8 cellular contexts compared by ENCODE assay signal in the genomic region with DNA sequence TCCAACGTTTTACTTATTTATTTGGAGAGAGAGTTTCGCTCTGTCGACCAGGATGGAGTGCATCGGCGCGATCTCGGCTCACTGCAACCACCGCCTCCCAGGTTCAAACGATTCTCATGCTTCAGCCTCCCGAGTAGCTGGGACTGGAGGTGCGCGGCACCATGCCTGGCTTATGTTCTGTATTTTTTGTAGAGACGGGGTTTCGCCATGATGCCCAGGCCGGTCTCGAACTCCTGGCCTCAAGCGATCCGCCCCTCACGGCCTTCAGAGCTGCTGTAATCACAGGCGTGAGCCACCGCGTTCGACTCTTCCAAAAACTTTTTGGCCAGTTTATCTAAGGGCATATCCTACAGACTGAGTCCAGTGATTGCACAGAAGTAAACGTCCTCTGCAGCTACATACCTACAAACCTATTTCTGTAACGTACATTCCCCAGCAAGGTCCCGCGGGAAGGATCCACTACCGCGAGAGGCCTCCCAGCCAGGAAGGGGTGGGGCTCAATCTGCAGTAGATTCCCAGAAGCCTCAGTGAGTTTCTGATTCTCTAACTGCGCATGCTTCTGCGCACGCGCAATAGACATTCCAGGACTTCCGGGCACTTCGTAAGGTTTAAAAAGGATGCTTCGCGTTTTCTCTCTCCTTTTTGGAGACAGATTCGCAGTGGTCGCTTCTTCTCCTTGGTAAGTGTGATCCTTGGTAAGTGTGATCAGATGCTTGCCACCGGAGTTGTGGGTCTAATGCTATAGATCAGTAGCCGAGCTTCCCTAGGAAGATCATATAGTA. TPM values are rescaled to one million over a fixed set of nuclear protein-coding genes. Genes with fewer than 3 reads are reported as not detected.
DNase-seq lines count a peak whose midpoint lies in the region; ATAC-seq and TF ChIP-seq lines count a peak whose summit lies in the region.

A gene with protein sequence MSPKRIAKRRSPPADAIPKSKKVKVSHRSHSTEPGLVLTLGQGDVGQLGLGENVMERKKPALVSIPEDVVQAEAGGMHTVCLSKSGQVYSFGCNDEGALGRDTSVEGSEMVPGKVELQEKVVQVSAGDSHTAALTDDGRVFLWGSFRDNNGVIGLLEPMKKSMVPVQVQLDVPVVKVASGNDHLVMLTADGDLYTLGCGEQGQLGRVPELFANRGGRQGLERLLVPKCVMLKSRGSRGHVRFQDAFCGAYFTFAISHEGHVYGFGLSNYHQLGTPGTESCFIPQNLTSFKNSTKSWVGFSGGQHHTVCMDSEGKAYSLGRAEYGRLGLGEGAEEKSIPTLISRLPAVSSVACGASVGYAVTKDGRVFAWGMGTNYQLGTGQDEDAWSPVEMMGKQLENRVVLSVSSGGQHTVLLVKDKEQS (plus strand): TSS at position 638 of the 782 bp plus-strand sequence. CDS start 23,824 bp downstream, outside the sequence.

- peaks cover 23% of the 10 kb centered on the region for H3K4me1 ChIP-seq in RWPE2 (ENCODE audit: insufficient read depth, poor library complexity, severe bottlenecking)

- no peaks in the 10 kb centered on the region for H3K27me3 Mint-ChIP-seq in activated T-helper 2 cell treated with anti-CD3 and anti-CD28 coated beads, Interferon-gamma antibody, Interleukin-2, Interleukin-4, amounts not matched to agents 10 μg/mL and 5 μg/mL and 100 μg/mL, durations not matched to agents 14 hours and 24 hours and 36 hours (ENCODE audit: low read depth)
- H3K27me3 Mint-ChIP-seq in natural killer cell treated with Interleukin-12 subunit alpha and Interleukin-12 subunit beta and Interleukin-15 and Interleukin-18, amount 100 ng/mL, for 72 hours: no peaks in the 10 kb centered on the region

- peak; percentile 67 for ATAC-seq in RWPE2 (ENCODE audit: low read depth)
- peak; percentile 93 for ATAC-seq in natural killer cell treated with Interleukin-12 subunit alpha and Interleukin-12 subunit beta and Interleukin-15 and Interleukin-18, amount 100 ng/mL, for 72 hours
- ATAC-seq in stimulated activated naive CD8-positive, alpha-beta T cell treated with anti-CD3 and anti-CD28 coated beads, Interleukin-15, Interleukin-2, amounts not matched to agents 100 U/mL and 50 U/mL, for 24 hours: peak; percentile 83

- peak within 1 kb of the TSS; percentile 99 for H3K27ac ChIP-seq in RWPE2 (ENCODE audit: poor library complexity, severe bottlenecking)

- H3K4me3 ChIP-seq in RWPE2 (ENCODE audit: severe bottlenecking): peak within 1 kb of the TSS; percentile 67

- H3K4me3 Mint-ChIP-seq in activated T-helper 2 cell treated with anti-CD3 and anti-CD28 coated beads, Interferon-gamma antibody, Interleukin-2, Interleukin-4, amounts not matched to agents 10 μg/mL and 5 μg/mL and 100 μg/mL, durations not matched to agents 14 hours and 24 hours and 36 hours (ENCODE audit: low read depth): peak within 1 kb of the TSS; percentile 100
- H3K4me3 Mint-ChIP-seq in natural killer cell treated with Interleukin-12 subunit alpha and Interleukin-12 subunit beta and Interleukin-15 and Interleukin-18, amount 100 ng/mL, for 72 hours: peak within 1 kb of the TSS; percentile 93

- DNase-seq in Daoy (ENCODE audit: low read depth) (peak; percentile 99), GOT3 (lab: John Stamatoyannopoulos, UW) (peak; percentile 97), LoVo (ENCODE audit: low spot score) (peak; percentile 99), RWPE2 (ENCODE audit: low spot score) (peak; percentile 97), fibroblast of peridontal ligament (ENCODE audit: extremely low read depth) (peak; percentile 100)
- DNase-seq in activated T-helper 2 cell treated with anti-CD3 and anti-CD28 coated beads, Interferon-gamma antibody, Interleukin-2, Interleukin-4, amounts not matched to agents 10 μg/mL and 5 μg/mL and 100 μg/mL, durations not matched to agents 14 hours and 24 hours and 36 hours (ENCODE audit: low spot score): peak; percentile 96
- peak; percentile 97 for DNase-seq in natural killer cell treated with Interleukin-12 subunit alpha and Interleukin-12 subunit beta and Interleukin-15 and Interleukin-18, amount 100 ng/mL, for 72 hours (ENCODE audit: low spot score)
- peak; percentile 94 for DNase-seq in stimulated activated naive CD8-positive, alpha-beta T cell treated with anti-CD3 and anti-CD28 coated beads, Interleukin-15, Interleukin-2, amounts not matched to agents 100 U/mL and 50 U/mL, for 24 hours

- H3K36me3 ChIP-seq in RWPE2 (ENCODE audit: low read depth): peaks cover 47% of the 10 kb centered on the region

- no peaks in the 10 kb centered on the region for H3K27me3 ChIP-seq in RWPE2 (ENCODE audit: insufficient read depth, poor library complexity, severe bottlenecking)

- peaks cover 29% of the 10 kb centered on the region for H3K4me1 Mint-ChIP-seq in activated T-helper 2 cell treated with anti-CD3 and anti-CD28 coated beads, Interferon-gamma antibody, Interleukin-2, Interleukin-4, amounts not matched to agents 10 μg/mL and 5 μg/mL and 100 μg/mL, durations not matched to agents 14 hours and 24 hours and 36 hours (ENCODE audit: low read depth)
- peaks cover 38 to 44% of the 10 kb centered on the region in 2 donors for H3K4me1 Mint-ChIP-seq in natural killer cell treated with Interleukin-12 subunit alpha and Interleukin-12 subunit beta and Interleukin-15 and Interleukin-18, amount 100 ng/mL, for 72 hours (ENCODE audit: low read depth in 2 of 2)

- TF ChIP-seq CTCF in RWPE2 (IDR thresholded peaks at IDR 0.05; ENCODE audit: poor library complexity, severe bottlenecking): no peak

- H3K27ac Mint-ChIP-seq in activated T-helper 2 cell treated with anti-CD3 and anti-CD28 coated beads, Interferon-gamma antibody, Interleukin-2, Interleukin-4, amounts not matched to agents 10 μg/mL and 5 μg/mL and 100 μg/mL, durations not matched to agents 14 hours and 24 hours and 36 hours: peak within 1 kb of the TSS; percentile 99
- H3K27ac Mint-ChIP-seq in natural killer cell treated with Interleukin-12 subunit alpha and Interleukin-12 subunit beta and Interleukin-15 and Interleukin-18, amount 100 ng/mL, for 72 hours: peak within 1 kb of the TSS; percentile 94 to 97

- intact Hi-C loops in activated T-helper 2 cell treated with anti-CD3 and anti-CD28 coated beads, Interferon-gamma antibody, Interleukin-2, Interleukin-4, amounts not matched to agents 10 μg/mL and 5 μg/mL and 100 μg/mL, durations not matched to agents 14 hours and 24 hours and 36 hours (cut with micrococcal nuclease): loop anchor here (1.0 to 5.0 kb wide), 3 partner anchors 49 to 258 kb away; no protein-coding TSS in a partner anchor

- no peaks in the 10 kb centered on the region for H3K9me3 Mint-ChIP-seq in activated T-helper 2 cell treated with anti-CD3 and anti-CD28 coated beads, Interferon-gamma antibody, Interleukin-2, Interleukin-4, amounts not matched to agents 10 μg/mL and 5 μg/mL and 100 μg/mL, durations not matched to agents 14 hours and 24 hours and 36 hours
- H3K9me3 Mint-ChIP-seq in natural killer cell treated with Interleukin-12 subunit alpha and Interleukin-12 subunit beta and Interleukin-15 and Interleukin-18, amount 100 ng/mL, for 72 hours: no peaks in the 10 kb centered on the region

- peaks cover 55% of the 10 kb centered on the region for H3K36me3 Mint-ChIP-seq in activated T-helper 2 cell treated with anti-CD3 and anti-CD28 coated beads, Interferon-gamma antibody, Interleukin-2, Interleukin-4, amounts not matched to agents 10 μg/mL and 5 μg/mL and 100 μg/mL, durations not matched to agents 14 hours and 24 hours and 36 hours (ENCODE audit: low read depth)
- peaks cover 42% of the 10 kb centered on the region for H3K36me3 Mint-ChIP-seq in natural killer cell treated with Interleukin-12 subunit alpha and Interleukin-12 subunit beta and Interleukin-15 and Interleukin-18, amount 100 ng/mL, for 72 hours

- no peaks in the 10 kb centered on the region for H3K9me3 ChIP-seq in RWPE2 (ENCODE audit: severe bottlenecking)

RNA-seq across cellular contexts. Expression of the gene that starts here (rescaled TPM):
- 81.5 and 96.8 TPM in 2 replicates for total RNA-seq in Daoy (2014; rRNA removed; shearing (Covaris generic))
- 128 and 136 TPM in 2 replicates for total RNA-seq in activated T-helper 2 cell treated with anti-CD3 and anti-CD28 coated beads, Interferon-gamma antibody, Interleukin-2, Interleukin-4, amounts not matched to agents 10 μg/mL and 5 μg/mL and 100 μg/mL, durations not matched to agents 14 hours and 24 hours and 36 hours
- total RNA-seq in natural killer cell treated with Interleukin-12 subunit alpha and Interleukin-12 subunit beta and Interleukin-15 and Interleukin-18, amount 100 ng/mL, for 72 hours: 100 to 1,000 TPM in 1 of 2 donors, 10 to 100 TPM in 1; 57.1 to 153 TPM

Comparison
In these comparisons a context has a peak if more than half of its experiments do, and no peak if none do; other contexts are left out.
1. Peak in every context shown above with its lines: DNase-seq, ATAC-seq, H3K4me3 ChIP-seq and H3K27ac ChIP-seq.